Comparison of ENCODE assay signal across 8 cellular contexts in genomic region chr2:37615808-37616673, GRCh38. TPM values are rescaled to one million over a fixed set of nuclear protein-coding genes. Genes with fewer than 3 reads are reported as not detected.
DNase-seq lines count a peak whose midpoint lies in the region; ATAC-seq lines count a peak whose summit lies in the region.

No MANE protein-coding gene starts in this region.

- H3K9me3 ChIP-seq in mesenchymal stem cell (ENCODE audit: control insufficient read depth, low read length) = no peaks in the 10 kb centered on the region

- no peak overlapping the region for H4K91ac ChIP-seq in mesenchymal stem cell (ENCODE audit: low read length)

- no peak overlapping the region for H3K4ac ChIP-seq in mesenchymal stem cell (ENCODE audit: low read depth in 1 of 2, low read length in 2 of 2)

- no peak overlapping the region for H2BK5ac ChIP-seq in mesenchymal stem cell (ENCODE audit: low read depth, low read length, poor library complexity, severe bottlenecking)

- H3K14ac ChIP-seq in mesenchymal stem cell (ENCODE audit: low read length in 2 of 2) = no peak overlapping the region

- no peak overlapping the region for H3K23ac ChIP-seq in mesenchymal stem cell (ENCODE audit: low read length in 2 of 2)

- peaks cover 4% of the 10 kb centered on the region for H3K4me1 ChIP-seq in mesenchymal stem cell (ENCODE audit: control insufficient read depth, insufficient read depth, low read depth, low read length)

- no peak overlapping the region for H2AK5ac ChIP-seq in mesenchymal stem cell (ENCODE audit: low read length, severe bottlenecking)

- 95% methylated on average over 4 of the region's 6 CpGs for WGBS in mesenchymal stem cell

- H2AFZ ChIP-seq in mesenchymal stem cell (ENCODE audit: low read depth, low read length) = no peak overlapping the region

- H3K9ac ChIP-seq in mesenchymal stem cell (ENCODE audit: low read length) = peak overlapping the region; percentile 45

- H2BK15ac ChIP-seq in mesenchymal stem cell (ENCODE audit: low read depth, poor library complexity, severe bottlenecking) = no peak overlapping the region

- no peak overlapping the region for H3K27ac ChIP-seq in mesenchymal stem cell (ENCODE audit: low read length, poor library complexity, severe bottlenecking)

- DNase-seq in CMK (ENCODE audit: low read depth) (peak; percentile 24), mesenchymal stem cell (no peak), GM19240 (ENCODE audit: insufficient read length, low spot score) (no peak), retina (no peak), RKO (ENCODE audit: low spot score) (no peak)
- peak; percentile 81 for DNase-seq in Jurkat, Clone E6-1 (ENCODE audit: low read depth, low spot score)

- no peak overlapping the region; the same call in 1 of the 2 replicates for H3K4me3 ChIP-seq in Jurkat, Clone E6-1 (ENCODE audit: low read length)
- H3K4me3 ChIP-seq in mesenchymal stem cell (ENCODE audit: insufficient read depth in 1 of 2, low read depth in 1 of 2, low read length in 2 of 2) = no peak overlapping the region

- H4K8ac ChIP-seq in mesenchymal stem cell (ENCODE audit: low read length) = no peak overlapping the region

- no peak overlapping the region for H2BK120ac ChIP-seq in mesenchymal stem cell (ENCODE audit: low read depth, low read length)

- peak overlapping the region; percentile 74 for H3K27ac Mint-ChIP-seq in activated T-helper 17 cell treated with anti-CD3 and anti-CD28 coated beads, Interleukin-2, amount 50 U/mL, for 72 hours

- peak overlapping the region in 1 of 2 experiments; percentile 0 for H3K18ac ChIP-seq in mesenchymal stem cell (ENCODE audit: low read depth in 1 of 2, low read length in 2 of 2)

- peak overlapping the region; percentile 59 for H3K4me3 Mint-ChIP-seq in activated T-helper 17 cell treated with anti-CD3 and anti-CD28 coated beads, Interleukin-2, amount 50 U/mL, for 72 hours

- H3K9me3 Mint-ChIP-seq in activated T-helper 17 cell treated with anti-CD3 and anti-CD28 coated beads, Interleukin-2, amount 50 U/mL, for 72 hours = no peaks in the 10 kb centered on the region

- H3K4me2 ChIP-seq in mesenchymal stem cell (ENCODE audit: low read length, poor library complexity, severe bottlenecking) = no peak overlapping the region

- H3K36me3 Mint-ChIP-seq in activated T-helper 17 cell treated with anti-CD3 and anti-CD28 coated beads, Interleukin-2, amount 50 U/mL, for 72 hours (ENCODE audit: low read depth) = no peaks in the 10 kb centered on the region

- H2BK12ac ChIP-seq in mesenchymal stem cell (ENCODE audit: low read length in 2 of 2) = peak overlapping the region in 1 of 2 experiments; percentile 45

- no peaks in the 10 kb centered on the region for H3K27me3 Mint-ChIP-seq in activated T-helper 17 cell treated with anti-CD3 and anti-CD28 coated beads, Interleukin-2, amount 50 U/mL, for 72 hours

- no peaks in the 10 kb centered on the region for H3K27me3 ChIP-seq in mesenchymal stem cell (ENCODE audit: control insufficient read depth in 1 of 2, insufficient read depth in 1 of 2, low read length in 2 of 2)

- no peaks in the 10 kb centered on the region for H3K36me3 ChIP-seq in mesenchymal stem cell (ENCODE audit: control insufficient read depth in 1 of 2, insufficient read depth in 2 of 2, low read depth in 1 of 2, low read length in 2 of 2)

- H3K79me1 ChIP-seq in mesenchymal stem cell (replicated peaks; ENCODE audit: low read length, poor library complexity, severe bottlenecking) = no peaks in the 10 kb centered on the region

- peaks cover 63% of the 10 kb centered on the region for H3K4me1 Mint-ChIP-seq in activated T-helper 17 cell treated with anti-CD3 and anti-CD28 coated beads, Interleukin-2, amount 50 U/mL, for 72 hours

- ATAC-seq in activated T-helper 17 cell treated with anti-CD3 and anti-CD28 coated beads, Interleukin-2, amount 50 U/mL, for 72 hours (replicated peaks) = peak; percentile 46
- no peak for ATAC-seq in HG02642 (IDR thresholded peaks at IDR 0.05; ENCODE audit: poor library complexity, unreplicated experiment)

RNA-seq across cellular contexts. Expression of gene CDC42EP3, which starts 55.4 kb away (rescaled TPM):
- polyA plus RNA-seq in Jurkat, Clone E6-1 (2012; ENCODE audit: insufficient read depth, insufficient read length) = 6.7 TPM
- total RNA-seq in activated T-helper 17 cell treated with anti-CD3 and anti-CD28 coated beads, Interleukin-2, amount 50 U/mL, for 72 hours = 10 to 100 TPM; 33.5 to 40.9 TPM
- polyA plus RNA-seq in mesenchymal stem cell (2013, experiment 1 of 2) = 117 TPM
- 117 TPM for polyA plus RNA-seq in mesenchymal stem cell (2013, experiment 2 of 2)

Comparison
In these comparisons a context has a peak if more than half of its experiments do, and no peak if none do; other contexts are left out.
1. DNase-seq: peak in CMK (single experiment) and Jurkat, Clone E6-1 (single experiment); none in mesenchymal stem cell (single experiment), GM19240 (single experiment), retina (single experiment) and RKO (single experiment).